In the genomic region with DNA sequence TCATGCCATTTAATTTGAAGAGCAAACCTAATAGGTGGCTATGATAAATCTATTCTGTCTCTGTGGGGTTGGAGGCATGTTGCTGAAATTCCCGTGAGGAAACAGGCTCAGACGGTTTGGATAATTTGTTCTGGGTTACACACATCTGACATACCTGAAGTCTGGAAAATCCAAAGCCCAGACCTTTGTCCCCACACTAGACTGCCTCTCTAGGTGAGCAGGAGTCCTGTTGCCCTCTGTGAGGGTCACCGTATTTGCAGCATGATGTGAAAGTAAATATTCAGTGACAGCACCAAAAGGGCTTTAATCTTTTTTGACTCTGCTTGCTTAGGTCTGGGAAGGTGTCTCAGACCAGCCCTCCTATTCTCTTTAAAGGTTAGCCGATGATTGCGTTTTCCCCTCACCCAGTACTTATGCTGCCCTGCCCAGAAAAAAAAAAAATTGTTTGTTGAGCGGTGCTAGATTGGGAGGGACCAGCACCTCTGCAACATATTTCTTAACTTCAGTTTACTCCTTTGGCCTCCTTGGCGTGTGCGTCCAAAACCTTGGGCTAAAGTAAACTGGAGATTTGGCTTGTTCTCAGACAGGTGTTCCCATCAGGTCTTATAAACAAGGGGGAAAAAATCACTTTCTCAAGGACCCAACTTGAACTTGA, we compare ENCODE assay signal across 1 cellular context.
TF ChIP-seq lines count a peak whose summit lies in the region.

No MANE protein-coding gene starts in this region.

TF ChIP-seq in WTC11, 78 proteins besides CTCF, POLR2A, EP300 and RAD21 (continued from another document):
- TF ChIP-seq, protein P1, sequence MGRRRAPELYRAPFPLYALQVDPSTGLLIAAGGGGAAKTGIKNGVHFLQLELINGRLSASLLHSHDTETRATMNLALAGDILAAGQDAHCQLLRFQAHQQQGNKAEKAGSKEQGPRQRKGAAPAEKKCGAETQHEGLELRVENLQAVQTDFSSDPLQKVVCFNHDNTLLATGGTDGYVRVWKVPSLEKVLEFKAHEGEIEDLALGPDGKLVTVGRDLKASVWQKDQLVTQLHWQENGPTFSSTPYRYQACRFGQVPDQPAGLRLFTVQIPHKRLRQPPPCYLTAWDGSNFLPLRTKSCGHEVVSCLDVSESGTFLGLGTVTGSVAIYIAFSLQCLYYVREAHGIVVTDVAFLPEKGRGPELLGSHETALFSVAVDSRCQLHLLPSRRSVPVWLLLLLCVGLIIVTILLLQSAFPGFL (CRISPR knock-in tag; IDR thresholded peaks at IDR 0.05; ENCODE audit: borderline replicate concordance), result no peak
- TF ChIP-seq RORB (CRISPR knock-in tag; IDR thresholded peaks at IDR 0.05) (no peak), ZNF121 (CRISPR knock-in tag; IDR thresholded peaks at IDR 0.05) (no peak), ZNF317 (CRISPR knock-in tag; IDR thresholded peaks at IDR 0.05; ENCODE audit: borderline replicate concordance, low read depth) (no peak), ATF1 (CRISPR knock-in tag; IDR thresholded peaks at IDR 0.05) (no peak), MXD4 (CRISPR knock-in tag; IDR thresholded peaks at IDR 0.05; ENCODE audit: borderline replicate concordance) (no peak), GTF2I (CRISPR knock-in tag; conservative IDR thresholded peaks at IDR 0.05) (no peak), NR3C1 (CRISPR knock-in tag; conservative IDR thresholded peaks at IDR 0.05; ENCODE audit: low read depth) (no peak)
